8 cellular contexts compared by ENCODE assay signal in the genomic region with DNA sequence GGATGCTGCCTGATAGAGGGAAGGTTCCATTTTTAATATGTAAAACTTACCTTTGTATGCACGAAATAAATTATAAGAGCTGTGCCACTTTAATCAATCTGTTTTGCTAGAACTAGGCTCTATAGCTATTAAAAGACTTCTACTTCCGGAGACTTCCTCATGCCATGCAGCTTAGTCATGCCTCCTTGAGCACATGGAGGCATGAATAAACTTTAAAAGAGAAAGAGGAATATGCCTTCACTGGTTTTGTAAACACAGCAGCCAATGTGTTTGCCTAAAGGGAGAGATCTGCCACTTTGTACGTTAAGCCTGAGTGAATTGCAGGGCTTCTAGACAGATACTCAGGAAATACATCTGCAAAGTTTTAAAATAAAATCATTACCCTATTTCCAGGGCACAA.
DNase-seq lines count a peak whose midpoint lies in the region; ATAC-seq and TF ChIP-seq lines count a peak whose summit lies in the region.

No MANE protein-coding gene starts in this region.

- peak; percentile 77 for ATAC-seq in WTC11
- no peak for ATAC-seq in GM21360 (IDR thresholded peaks at IDR 0.05; ENCODE audit: unreplicated experiment)

- H3K4me3 ChIP-seq in cardiac muscle cell (no peak overlapping the region), left ventricle myocardium inferior (no peak overlapping the region), kidney epithelial cell (ENCODE audit: low read depth, low read length) (no peak overlapping the region)

- intact Hi-C loops in left ventricle myocardium inferior (cut with micrococcal nuclease), result no loop called here

- peak overlapping the region; percentile 13 for H3K27ac ChIP-seq in cardiac muscle cell
- H3K27ac ChIP-seq in left ventricle myocardium inferior (replicated peaks), result no peak overlapping the region

- CTCF ChIA-PET in WTC11 (lab: Charles Lee), result no interaction called here

- DNase-seq in cardiac muscle cell (ENCODE audit: low read depth in 1 of 2, low spot score in 1 of 2), result peak; percentile 3 to 5
- DNase-seq in left ventricle myocardium inferior, result no peak
- DNase-seq in WTC11 (ENCODE audit: low spot score), result no peak
- peak; percentile 64 for DNase-seq in kidney epithelial cell (ENCODE audit: low read depth)
- DNase-seq in amygdala (lab: John Stamatoyannopoulos, UW), result no peak
- no peak for DNase-seq in inferior parietal cortex (ENCODE audit: extremely low spot score)
- DNase-seq in NK-92 treated with Interleukin-12 subunit alpha and Interleukin-12 subunit beta, amount 100 ng/mL, for 24 hours (lab: John Stamatoyannopoulos, UW), result no peak

- POLR2A ChIA-PET in WTC11 (lab: Charles Lee), result no interaction called here

- peaks cover 24% of the 10 kb centered on the region for H3K9me3 Mint-ChIP-seq in WTC11

- TF ChIP-seq CTCF in cardiac muscle cell (IDR thresholded peaks at IDR 0.05; ENCODE audit: low read depth, low read length), result no peak
- no peak for TF ChIP-seq CTCF in left ventricle myocardium inferior (IDR thresholded peaks at IDR 0.05; ENCODE audit: borderline replicate concordance)
- TF ChIP-seq CTCF in WTC11 (IDR thresholded peaks at IDR 0.05), result no peak
- TF ChIP-seq CTCF in kidney epithelial cell (IDR thresholded peaks at IDR 0.05; ENCODE audit: insufficient read depth, low read length, poor library complexity, severe bottlenecking), result no peak

- H3K27ac Mint-ChIP-seq in WTC11, result peak overlapping the region; percentile 37; the same call in 1 of the 2 replicates

- H3K36me3 Mint-ChIP-seq in WTC11, result no peaks in the 10 kb centered on the region

- H3K4me1 Mint-ChIP-seq in WTC11, result peaks cover 24% of the 10 kb centered on the region

- no peaks in the 10 kb centered on the region for H3K9me3 ChIP-seq in cardiac muscle cell (ENCODE audit: low read depth)
- H3K9me3 ChIP-seq in left ventricle myocardium inferior (replicated peaks), result peaks cover 6% of the 10 kb centered on the region

- H3K36me3 ChIP-seq in cardiac muscle cell (no peaks in the 10 kb centered on the region), left ventricle myocardium inferior (no peaks in the 10 kb centered on the region), kidney epithelial cell (ENCODE audit: control insufficient read depth, insufficient read depth, low read length) (no peaks in the 10 kb centered on the region)

- no peak overlapping the region for H3K4me3 Mint-ChIP-seq in WTC11

- H3K4me1 ChIP-seq in cardiac muscle cell (ENCODE audit: low read depth), result peaks cover 12% of the 10 kb centered on the region
- H3K4me1 ChIP-seq in left ventricle myocardium inferior, result no peaks in the 10 kb centered on the region

- H3K27me3 Mint-ChIP-seq in WTC11 (ENCODE audit: low read depth), result no peaks in the 10 kb centered on the region

- H3K27me3 ChIP-seq in cardiac muscle cell (no peaks in the 10 kb centered on the region), left ventricle myocardium inferior (ENCODE audit: low read depth) (no peaks in the 10 kb centered on the region), kidney epithelial cell (ENCODE audit: control insufficient read depth, insufficient read depth, low read length) (no peaks in the 10 kb centered on the region)

TF ChIP-seq in WTC11, 78 proteins besides CTCF, POLR2A, EP300 and RAD21:
- TF ChIP-seq ZNF121 (CRISPR knock-in tag; IDR thresholded peaks at IDR 0.05) (no peak), FOXP1 (CRISPR knock-in tag; IDR thresholded peaks at IDR 0.05; ENCODE audit: borderline replicate concordance) (no peak), GTF2I (CRISPR knock-in tag; conservative IDR thresholded peaks at IDR 0.05) (no peak), FOXK1 (CRISPR knock-in tag; IDR thresholded peaks at IDR 0.05) (no peak), USF2 (CRISPR knock-in tag; IDR thresholded peaks at IDR 0.05) (no peak), SMAD4 (CRISPR knock-in tag; IDR thresholded peaks at IDR 0.05) (no peak), MLX (CRISPR knock-in tag; IDR thresholded peaks at IDR 0.05) (no peak), STAT6 (CRISPR knock-in tag; conservative IDR thresholded peaks at IDR 0.05; ENCODE audit: low read depth) (no peak)

Comparison
In these comparisons a context has a peak if more than half of its experiments do, and no peak if none do; other contexts are left out.
1. DNase-seq: peak in cardiac muscle cell (2 of 2) and kidney epithelial cell (single experiment); none in left ventricle myocardium inferior (single experiment), WTC11 (single experiment), amygdala (0 of 56), inferior parietal cortex (single experiment) and NK-92 treated with Interleukin-12 subunit alpha and Interleukin-12 subunit beta, amount 100 ng/mL, for 24 hours (single experiment).